ENCODE assay signal across 1 cellular context in the genomic region with DNA sequence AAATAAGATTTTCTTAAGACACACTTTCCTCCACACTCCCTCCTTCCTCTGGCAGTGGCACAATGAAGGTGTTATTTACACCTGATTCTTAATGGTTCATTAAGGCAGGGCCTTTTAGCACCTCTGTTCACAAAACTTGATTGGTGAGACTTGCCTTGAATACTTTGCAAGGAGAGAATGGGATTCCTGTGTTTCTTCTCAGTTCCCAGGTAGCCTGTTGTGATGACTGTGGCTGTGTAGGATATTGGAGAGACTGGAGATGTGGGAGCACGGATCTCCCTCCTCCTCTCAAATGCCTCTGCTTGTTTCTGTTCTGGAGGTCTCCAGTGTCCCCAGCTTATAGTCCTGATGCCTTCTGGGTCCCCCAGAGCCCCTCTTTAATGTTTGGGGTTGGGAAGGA.
TF ChIP-seq lines count a peak whose summit lies in the region.

No MANE protein-coding gene starts in this region.

TF ChIP-seq in GM23338, 12 proteins besides CTCF, POLR2A, EP300 and RAD21 (continued from another document):
- TF ChIP-seq, protein P1, sequence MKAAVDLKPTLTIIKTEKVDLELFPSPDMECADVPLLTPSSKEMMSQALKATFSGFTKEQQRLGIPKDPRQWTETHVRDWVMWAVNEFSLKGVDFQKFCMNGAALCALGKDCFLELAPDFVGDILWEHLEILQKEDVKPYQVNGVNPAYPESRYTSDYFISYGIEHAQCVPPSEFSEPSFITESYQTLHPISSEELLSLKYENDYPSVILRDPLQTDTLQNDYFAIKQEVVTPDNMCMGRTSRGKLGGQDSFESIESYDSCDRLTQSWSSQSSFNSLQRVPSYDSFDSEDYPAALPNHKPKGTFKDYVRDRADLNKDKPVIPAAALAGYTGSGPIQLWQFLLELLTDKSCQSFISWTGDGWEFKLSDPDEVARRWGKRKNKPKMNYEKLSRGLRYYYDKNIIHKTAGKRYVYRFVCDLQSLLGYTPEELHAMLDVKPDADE (IDR thresholded peaks at IDR 0.05) = no peak
- TF ChIP-seq ZNF331 (CRISPR knock-in tag; IDR thresholded peaks at IDR 0.05; ENCODE audit: low read depth) (no peak), POLR2AphosphoS5 (IDR thresholded peaks at IDR 0.05; ENCODE audit: low read depth) (no peak), EZH2 (IDR thresholded peaks at IDR 0.05; ENCODE audit: low read depth, unreplicated experiment) (no peak), JUNB (IDR thresholded peaks at IDR 0.05; ENCODE audit: unreplicated experiment) (no peak)
